1 cellular context compared by ENCODE assay signal in the genomic region with DNA sequence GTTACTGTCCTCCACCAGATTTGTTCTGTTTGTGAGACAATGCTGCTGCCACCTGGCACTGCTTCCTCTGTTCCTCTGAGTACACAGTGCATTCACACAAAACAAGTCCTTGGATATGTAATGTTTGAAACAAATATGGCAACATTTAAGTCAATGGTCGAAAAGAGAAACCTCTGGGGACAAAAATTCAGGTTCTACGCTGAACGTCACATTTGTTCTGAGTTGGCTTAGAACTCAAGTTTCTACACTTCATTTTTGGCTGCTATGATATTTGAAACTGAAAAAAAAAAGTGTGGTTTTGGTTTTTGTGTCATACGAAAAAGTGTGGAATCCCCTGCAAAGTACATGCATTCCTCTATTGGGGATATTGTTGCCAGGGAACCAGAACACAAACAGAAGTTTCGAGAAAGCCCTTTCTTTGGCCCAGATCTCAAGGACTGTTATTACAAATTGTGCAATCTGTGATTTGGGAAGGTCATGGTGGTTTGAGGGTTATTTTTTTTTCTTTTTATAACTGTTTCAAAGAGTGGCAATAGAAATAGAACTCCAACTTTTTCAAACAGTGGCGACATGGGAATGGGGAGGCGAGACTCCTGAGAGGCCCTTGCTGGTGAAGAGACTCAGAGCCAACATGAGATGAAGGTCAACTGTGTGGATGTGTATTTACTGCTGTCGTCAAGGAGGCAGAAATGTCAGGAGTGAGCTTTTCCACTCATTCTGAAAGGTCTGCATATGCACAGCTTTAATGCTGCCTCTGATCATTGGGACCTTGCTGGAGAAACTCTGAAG.
A peak's percentile ranks its signal among the peaks of the same experiment; 100 is the strongest.
TF ChIP-seq lines count a peak whose summit lies in the region.

No MANE protein-coding gene starts in this region.

TF ChIP-seq in K562, 482 proteins besides CTCF, POLR2A, EP300 and RAD21 (continued from another document):
- TF ChIP-seq, protein P1, sequence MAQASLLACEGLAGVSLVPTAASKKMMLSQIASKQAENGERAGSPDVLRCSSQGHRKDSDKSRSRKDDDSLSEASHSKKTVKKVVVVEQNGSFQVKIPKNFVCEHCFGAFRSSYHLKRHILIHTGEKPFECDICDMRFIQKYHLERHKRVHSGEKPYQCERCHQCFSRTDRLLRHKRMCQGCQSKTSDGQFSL (CRISPR knock-in tag; IDR thresholded peaks at IDR 0.05) = no peak
- TF ChIP-seq, protein P1 (tag; IDR thresholded peaks at IDR 0.05) = no peak
- TF ChIP-seq NR2C1 (IDR thresholded peaks at IDR 0.05) (no peak), NR2C1 (tag; IDR thresholded peaks at IDR 0.05) (0 out of 2 replicates have a peak, but pooled peaks have one; percentile 13), FOXJ2 (tag; IDR thresholded peaks at IDR 0.05) (peak; percentile 78)
